In genomic region chr6:155493694-155494143, GRCh38 we compare ENCODE assay signal across 8 cellular contexts. TPM values are rescaled to one million over a fixed set of nuclear protein-coding genes. Genes with fewer than 3 reads are reported as not detected.
DNase-seq lines count a peak whose midpoint lies in the region; ATAC-seq and TF ChIP-seq lines count a peak whose summit lies in the region.

No MANE protein-coding gene starts in this region.

- no peaks in the 10 kb centered on the region for H3K27me3 ChIP-seq in heart right ventricle

- no peaks in the 10 kb centered on the region for H3K36me3 Mint-ChIP-seq in natural killer cell treated with Interleukin-12 subunit alpha and Interleukin-12 subunit beta and Interleukin-15 and Interleukin-18, amount 100 ng/mL, for 72 hours

- H3K27me3 Mint-ChIP-seq in natural killer cell treated with Interleukin-12 subunit alpha and Interleukin-12 subunit beta and Interleukin-15 and Interleukin-18, amount 100 ng/mL, for 72 hours, result peaks cover 0 to 5% of the 10 kb centered on the region in 2 donors

- peaks cover 0 to 12% (median 3%) of the 10 kb centered on the region in 9 donors for H3K4me1 ChIP-seq in heart right ventricle

- intact Hi-C loops in heart right ventricle (cut with DNase I), result no loop called here

- ATAC-seq in GM19035 (IDR thresholded peaks at IDR 0.05; ENCODE audit: unreplicated experiment) (peak; percentile 97), HG03139 (IDR thresholded peaks at IDR 0.05; ENCODE audit: unreplicated experiment) (peak; percentile 72), heart right ventricle (peak in 7 of 8 donors; percentile 54 to 85 (median 69))
- ATAC-seq in natural killer cell treated with Interleukin-12 subunit alpha and Interleukin-12 subunit beta and Interleukin-15 and Interleukin-18, amount 100 ng/mL, for 72 hours, result no peak

- peak; percentile 95 for DNase-seq in AG08395 (ENCODE audit: low spot score)
- DNase-seq in SW480 (ENCODE audit: low spot score), result peak; percentile 62
- peak in 1 of 2 donors; percentile 10 for DNase-seq in heart right ventricle
- DNase-seq in superior temporal gyrus (ENCODE audit: extremely low spot score), result peak; percentile 15
- DNase-seq in natural killer cell treated with Interleukin-12 subunit alpha and Interleukin-12 subunit beta and Interleukin-15 and Interleukin-18, amount 100 ng/mL, for 72 hours (ENCODE audit: low spot score), result no peak
- DNase-seq in NCI-H2107 treated with DMSO at 0.1 percent for 48 hours (lab: John Stamatoyannopoulos, UW; ENCODE audit: unreplicated experiment), result no peak

- peaks cover 4% of the 10 kb centered on the region for H3K9me3 Mint-ChIP-seq in natural killer cell treated with Interleukin-12 subunit alpha and Interleukin-12 subunit beta and Interleukin-15 and Interleukin-18, amount 100 ng/mL, for 72 hours

- H3K4me3 ChIP-seq in heart right ventricle, result no peak overlapping the region

- no peak overlapping the region for H3K27ac Mint-ChIP-seq in natural killer cell treated with Interleukin-12 subunit alpha and Interleukin-12 subunit beta and Interleukin-15 and Interleukin-18, amount 100 ng/mL, for 72 hours

- H3K36me3 ChIP-seq in heart right ventricle, result no peaks in the 10 kb centered on the region

- H3K9me3 ChIP-seq in heart right ventricle, result no peaks in the 10 kb centered on the region

- TF ChIP-seq CTCF in heart right ventricle (IDR thresholded peaks at IDR 0.05), result no peak

- no peaks in the 10 kb centered on the region for H3K4me1 Mint-ChIP-seq in natural killer cell treated with Interleukin-12 subunit alpha and Interleukin-12 subunit beta and Interleukin-15 and Interleukin-18, amount 100 ng/mL, for 72 hours (ENCODE audit: low read depth in 2 of 2)

- 53 to 55% methylated on average over 4 of the region's 4 CpGs for WGBS in heart right ventricle, 2 donors

- H3K4me3 Mint-ChIP-seq in natural killer cell treated with Interleukin-12 subunit alpha and Interleukin-12 subunit beta and Interleukin-15 and Interleukin-18, amount 100 ng/mL, for 72 hours, result no peak overlapping the region

- peak overlapping the region in 7 of 10 donors; percentile 9 to 72 (median 38) for H3K27ac ChIP-seq in heart right ventricle

RNA-seq across cellular contexts. Expression of gene NOX3, which starts 38.1 kb away (rescaled TPM):
- not detected for total RNA-seq in heart right ventricle
- not detected for polyA plus RNA-seq in heart right ventricle
- not detected for total RNA-seq in natural killer cell treated with Interleukin-12 subunit alpha and Interleukin-12 subunit beta and Interleukin-15 and Interleukin-18, amount 100 ng/mL, for 72 hours

Comparison
In these comparisons a context has a peak if more than half of its experiments do, and no peak if none do; other contexts are left out.
1. DNase-seq: peak in AG08395 (single experiment), SW480 (single experiment) and superior temporal gyrus (single experiment); none in natural killer cell treated with Interleukin-12 subunit alpha and Interleukin-12 subunit beta and Interleukin-15 and Interleukin-18, amount 100 ng/mL, for 72 hours (single experiment) and NCI-H2107 treated with DMSO at 0.1 percent for 48 hours (single experiment).
2. ATAC-seq: peak in GM19035 (single experiment), HG03139 (single experiment) and heart right ventricle (7 of 8); none in natural killer cell treated with Interleukin-12 subunit alpha and Interleukin-12 subunit beta and Interleukin-15 and Interleukin-18, amount 100 ng/mL, for 72 hours (0 of 2).